In the genomic region with DNA sequence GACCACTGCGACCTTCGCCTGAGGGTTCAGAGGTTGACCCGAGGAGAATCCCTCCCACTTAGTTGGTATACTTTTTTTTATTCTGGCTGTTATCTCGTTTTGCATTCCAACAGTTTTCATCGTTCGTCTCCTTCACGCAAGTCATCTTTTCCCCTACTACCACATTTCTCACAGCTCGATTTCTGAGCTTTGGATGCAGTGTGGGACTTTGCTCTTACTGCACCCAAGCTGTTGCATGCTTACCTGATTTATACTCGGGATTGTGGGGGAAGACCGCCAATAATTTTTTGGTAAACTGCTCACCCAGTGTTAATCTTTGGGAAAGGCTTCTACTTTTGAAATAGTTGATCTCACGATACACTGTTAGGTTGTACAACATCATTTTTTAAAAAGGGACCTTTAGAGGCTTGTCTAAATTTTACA, we compare ENCODE assay signal across 8 cellular contexts. TPM values are rescaled to one million over a fixed set of nuclear protein-coding genes. Genes with fewer than 3 reads are reported as not detected.
DNase-seq lines count a peak whose midpoint lies in the region; ATAC-seq and TF ChIP-seq lines count a peak whose summit lies in the region.

No MANE protein-coding gene starts in this region.

- intact Hi-C loops in CD14-positive monocyte (cut with micrococcal nuclease), result loop anchor here in 1 of 2 donors (5.0 to 10.0 kb wide), 3 partner anchors 141 to 427 kb away; a partner anchor contains a TSS

- peak overlapping the region; percentile 95 for H3K4me3 ChIP-seq in Loucy (ENCODE audit: low read length, poor library complexity, severe bottlenecking)
- peak overlapping the region; percentile 98 to 100 for H3K4me3 ChIP-seq in duodenal mucosa (ENCODE audit: low read depth in 1 of 2, low read length in 2 of 2)
- peak overlapping the region; percentile 91 for H3K4me3 ChIP-seq in neural cell (ENCODE audit: low read length)

- TF ChIP-seq RAD21 in neural cell (conservative IDR thresholded peaks at IDR 0.05), result no peak

- H3K4me1 ChIP-seq in Loucy (ENCODE audit: insufficient read depth, low read length, poor library complexity, severe bottlenecking) (peaks cover 31% of the 10 kb centered on the region), duodenal mucosa (ENCODE audit: control insufficient read depth in 1 of 2, insufficient read depth in 2 of 2, low read length in 2 of 2) (peaks cover 27 to 28% of the 10 kb centered on the region in 2 donors)

- H3K27me3 Mint-ChIP-seq in CD14-positive monocyte (ENCODE audit: low read depth in 3 of 3), result peaks cover 0 to 2% (median 0%) of the 10 kb centered on the region in 3 donors

- H2AFZ ChIP-seq in Loucy (ENCODE audit: low read length), result peak overlapping the region; percentile 100; the same call in 1 of the 2 replicates
- peak overlapping the region; percentile 95 for H2AFZ ChIP-seq in neural cell (ENCODE audit: low read depth, low read length)

- ATAC-seq in GM21717 (IDR thresholded peaks at IDR 0.05; ENCODE audit: unreplicated experiment) (no peak), HG02870 (IDR thresholded peaks at IDR 0.05; ENCODE audit: unreplicated experiment) (no peak), HG03159 (IDR thresholded peaks at IDR 0.05; ENCODE audit: unreplicated experiment) (no peak)

- H3K4me3 Mint-ChIP-seq in CD14-positive monocyte, result peak overlapping the region; percentile 94 to 98

- H3K36me3 ChIP-seq in Loucy (ENCODE audit: insufficient read depth, low read length), result no peaks in the 10 kb centered on the region
- no peaks in the 10 kb centered on the region for H3K36me3 ChIP-seq in duodenal mucosa (ENCODE audit: control insufficient read depth in 1 of 2, insufficient read depth in 2 of 2, low read length in 2 of 2)
- no peaks in the 10 kb centered on the region for H3K36me3 ChIP-seq in neural cell (ENCODE audit: insufficient read depth, low read length)

- peaks cover 38% of the 10 kb centered on the region for H3K4me1 Mint-ChIP-seq in CD14-positive monocyte

- H3K36me3 Mint-ChIP-seq in CD14-positive monocyte, result no peaks in the 10 kb centered on the region

- H3K27ac ChIP-seq in duodenal mucosa (ENCODE audit: low read depth, low read length) (peak overlapping the region; percentile 97), neural cell (ENCODE audit: low read length) (peak overlapping the region; percentile 77)

- H3K9me3 Mint-ChIP-seq in CD14-positive monocyte, result no peaks in the 10 kb centered on the region

- H3K4me2 ChIP-seq in Loucy (ENCODE audit: low read depth, low read length, poor library complexity, severe bottlenecking) (peak overlapping the region; percentile 94), neural cell (ENCODE audit: low read length) (peak overlapping the region; percentile 74)

- H3K9ac ChIP-seq in Loucy (ENCODE audit: low read depth, low read length, poor library complexity, severe bottlenecking) (peak overlapping the region; percentile 90), duodenal mucosa (ENCODE audit: low read depth in 1 of 2, low read length in 2 of 2) (peak overlapping the region; percentile 96 to 100), neural cell (ENCODE audit: low read length) (peak overlapping the region; percentile 89)

- TF ChIP-seq CTCF in CD14-positive monocyte (IDR thresholded peaks at IDR 0.05), result no peak
- no peak for TF ChIP-seq CTCF in Loucy (conservative IDR thresholded peaks at IDR 0.05; ENCODE audit: low read length)
- TF ChIP-seq CTCF in neural cell (IDR thresholded peaks at IDR 0.05; ENCODE audit: poor library complexity, severe bottlenecking), result no peak

- H3F3A ChIP-seq in Loucy (ENCODE audit: low read depth), result peaks cover 4% of the 10 kb centered on the region; the same call in 1 of the 2 replicates
- H3F3A ChIP-seq in neural cell (ENCODE audit: insufficient read depth, low read length, poor library complexity, severe bottlenecking), result no peaks in the 10 kb centered on the region

- H3K79me2 ChIP-seq in Loucy (ENCODE audit: insufficient read depth, low read length) (peaks cover 43% of the 10 kb centered on the region), neural cell (replicated peaks; ENCODE audit: insufficient read depth, low read length) (peaks cover 37% of the 10 kb centered on the region)

- H3K9me3 ChIP-seq in Loucy (ENCODE audit: insufficient read depth, low read depth, low read length), result no peaks in the 10 kb centered on the region
- H3K9me3 ChIP-seq in duodenal mucosa (ENCODE audit: control insufficient read depth in 1 of 2, low read length in 2 of 2), result no peaks in the 10 kb centered on the region
- H3K9me3 ChIP-seq in neural cell (ENCODE audit: low read length), result no peaks in the 10 kb centered on the region

- H4K20me1 ChIP-seq in Loucy (ENCODE audit: insufficient read depth, low read length, poor library complexity, severe bottlenecking) (peaks cover 15% of the 10 kb centered on the region), neural cell (ENCODE audit: insufficient read depth) (no peaks in the 10 kb centered on the region)

- H3K9me2 ChIP-seq in Loucy (replicated peaks; ENCODE audit: low read depth, low read length), result no peaks in the 10 kb centered on the region
- no peaks in the 10 kb centered on the region for H3K9me2 ChIP-seq in neural cell (ENCODE audit: insufficient read depth, low read length)

- DNase-seq in CD14-positive monocyte (ENCODE audit: low spot score), result no peak
- DNase-seq in HCEC 1CT, result no peak

- no peak for TF ChIP-seq EP300 in neural cell (conservative IDR thresholded peaks at IDR 0.05; ENCODE audit: poor library complexity, severe bottlenecking)

- peak overlapping the region; percentile 98 to 99 (median 98) for H3K27ac Mint-ChIP-seq in CD14-positive monocyte

- H3K27me3 ChIP-seq in Loucy (ENCODE audit: insufficient read depth, low read length, poor library complexity, severe bottlenecking) (no peaks in the 10 kb centered on the region), duodenal mucosa (ENCODE audit: control insufficient read depth in 1 of 2, insufficient read depth in 2 of 2, low read length in 2 of 2) (no peaks in the 10 kb centered on the region), neural cell (ENCODE audit: insufficient read depth, low read depth, low read length) (no peaks in the 10 kb centered on the region)

TF ChIP-seq in neural cell, 6 proteins besides CTCF, POLR2A, EP300 and RAD21:
- TF ChIP-seq POLR2AphosphoS5 (IDR thresholded peaks at IDR 0.05) (no peak), SMC3 (conservative IDR thresholded peaks at IDR 0.05; ENCODE audit: poor library complexity) (no peak), TAF1 (IDR thresholded peaks at IDR 0.05; ENCODE audit: low read depth) (no peak), MXI1 (conservative IDR thresholded peaks at IDR 0.05; ENCODE audit: poor library complexity, severe bottlenecking) (no peak), EZH2 (IDR thresholded peaks at IDR 0.05; ENCODE audit: borderline replicate concordance, insufficient read depth, low read length, poor library complexity, severe bottlenecking) (no peak)
- TF ChIP-seq, protein P1, sequence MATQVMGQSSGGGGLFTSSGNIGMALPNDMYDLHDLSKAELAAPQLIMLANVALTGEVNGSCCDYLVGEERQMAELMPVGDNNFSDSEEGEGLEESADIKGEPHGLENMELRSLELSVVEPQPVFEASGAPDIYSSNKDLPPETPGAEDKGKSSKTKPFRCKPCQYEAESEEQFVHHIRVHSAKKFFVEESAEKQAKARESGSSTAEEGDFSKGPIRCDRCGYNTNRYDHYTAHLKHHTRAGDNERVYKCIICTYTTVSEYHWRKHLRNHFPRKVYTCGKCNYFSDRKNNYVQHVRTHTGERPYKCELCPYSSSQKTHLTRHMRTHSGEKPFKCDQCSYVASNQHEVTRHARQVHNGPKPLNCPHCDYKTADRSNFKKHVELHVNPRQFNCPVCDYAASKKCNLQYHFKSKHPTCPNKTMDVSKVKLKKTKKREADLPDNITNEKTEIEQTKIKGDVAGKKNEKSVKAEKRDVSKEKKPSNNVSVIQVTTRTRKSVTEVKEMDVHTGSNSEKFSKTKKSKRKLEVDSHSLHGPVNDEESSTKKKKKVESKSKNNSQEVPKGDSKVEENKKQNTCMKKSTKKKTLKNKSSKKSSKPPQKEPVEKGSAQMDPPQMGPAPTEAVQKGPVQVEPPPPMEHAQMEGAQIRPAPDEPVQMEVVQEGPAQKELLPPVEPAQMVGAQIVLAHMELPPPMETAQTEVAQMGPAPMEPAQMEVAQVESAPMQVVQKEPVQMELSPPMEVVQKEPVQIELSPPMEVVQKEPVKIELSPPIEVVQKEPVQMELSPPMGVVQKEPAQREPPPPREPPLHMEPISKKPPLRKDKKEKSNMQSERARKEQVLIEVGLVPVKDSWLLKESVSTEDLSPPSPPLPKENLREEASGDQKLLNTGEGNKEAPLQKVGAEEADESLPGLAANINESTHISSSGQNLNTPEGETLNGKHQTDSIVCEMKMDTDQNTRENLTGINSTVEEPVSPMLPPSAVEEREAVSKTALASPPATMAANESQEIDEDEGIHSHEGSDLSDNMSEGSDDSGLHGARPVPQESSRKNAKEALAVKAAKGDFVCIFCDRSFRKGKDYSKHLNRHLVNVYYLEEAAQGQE (IDR thresholded peaks at IDR 0.05; ENCODE audit: borderline replicate concordance), result no peak

RNA-seq across cellular contexts. Expression of a gene that starts 0.7 kb away (rescaled TPM):
- polyA plus RNA-seq in CD14-positive monocyte, result 10 to 100 TPM; 12.2 to 22.7 TPM
- 39.1 and 51.3 TPM in 2 replicates for polyA plus RNA-seq in neural cell
- 66.5 and 72.2 TPM in 2 replicates for polyA minus RNA-seq in neural cell
